ENCODE assay signal across 28 cellular contexts in genomic region chr4:128549636-128550035, GRCh38.
"Had no signal": no experiment of that assay in that cellular context is flagged by ENCODE, and none has a peak within 500 bp of the region (broad histone marks: within the 10 kb centered on the region; RNA-seq: fewer than 3 reads in every experiment).

No MANE protein-coding gene starts in this region.

- H3K36me3 Mint-ChIP-seq: immature natural killer cell; naive thymus-derived CD8-positive, alpha-beta T cell; stimulated activated naive B cell treated with anti-CD40 and anti-IgM and Interleukin-4, amounts not matched to agents 10 μg/mL and 1 μg/mL and 100 μg/mL, for 72 hours had no signal

- H3K27ac ChIP-seq: left ventricle myocardium inferior, pancreas, prostate gland, skin epidermis, stomach, testis, thyroid gland, transverse colon, upper lobe of left lung, vagina had no signal

- H3K27ac Mint-ChIP-seq: immature natural killer cell; stimulated activated naive B cell treated with anti-CD40 and anti-IgM and Interleukin-4, amounts not matched to agents 10 μg/mL and 1 μg/mL and 100 μg/mL, for 72 hours had no signal

- H3K36me3 ChIP-seq: left ventricle myocardium inferior, pancreas, prostate gland, stomach, thyroid gland, transverse colon, upper lobe of left lung, vagina had no signal

- H3K4me1 ChIP-seq: prostate gland had no signal

- H3K9me3 ChIP-seq: pancreas, prostate gland, stomach, testis, thyroid gland, transverse colon, upper lobe of left lung, vagina had no signal

- H3K4me3 Mint-ChIP-seq: immature natural killer cell; naive thymus-derived CD8-positive, alpha-beta T cell; nephron; neural crest cell; stimulated activated naive B cell treated with anti-CD40 and anti-IgM and Interleukin-4, amounts not matched to agents 10 μg/mL and 1 μg/mL and 100 μg/mL, for 72 hours had no signal

- ATAC-seq: naive thymus-derived CD8-positive, alpha-beta T cell; pancreas; right cardiac atrium; sciatic nerve; stimulated activated naive CD8-positive, alpha-beta T cell treated with anti-CD3 and anti-CD28 coated beads, Interleukin-15, Interleukin-2, amounts not matched to agents 100 U/mL and 50 U/mL, for 24 hours had no signal

- DNase-seq: hypothalamus; immature natural killer cell; kidney; left ventricle myocardium inferior; naive thymus-derived CD8-positive, alpha-beta T cell; nucleus accumbens; pancreas; posterior cingulate gyrus; retina; right cardiac atrium; stimulated activated CD4-positive, alpha-beta T cell treated with anti-CD3 and anti-CD28 coated beads, Interleukin-12 subunit alpha, Interleukin-12 subunit beta, amount 100 ng/mL, for 4 hours; stimulated activated CD4-positive, alpha-beta T cell treated with anti-CD3 and anti-CD28 coated beads, Interleukin-15, amount 100 ng/mL, for 24 hours; stimulated activated CD4-positive, alpha-beta T cell treated with anti-CD3 and anti-CD28 coated beads, Interleukin-2, amount 100 ng/mL, for 24 hours; stimulated activated CD4-positive, alpha-beta T cell treated with anti-CD3 and anti-CD28 coated beads, Interleukin-4, amount 100 ng/mL, for 1 hour; stimulated activated naive B cell treated with anti-CD40 and anti-IgM and Interleukin-4, amounts not matched to agents 10 μg/mL and 1 μg/mL and 100 μg/mL, for 72 hours; stimulated activated naive CD8-positive, alpha-beta T cell treated with anti-CD3 and anti-CD28 coated beads, Interleukin-15, Interleukin-2, amounts not matched to agents 100 U/mL and 50 U/mL, for 24 hours; stomach; testis; thyroid gland; transverse colon; upper lobe of left lung had no signal

- H3K4me3 ChIP-seq: left ventricle myocardium inferior, lung, pancreas, prostate gland, skin epidermis, stomach, testis, thyroid gland, transverse colon, upper lobe of left lung, vagina had no signal

- H3K27me3 ChIP-seq: pancreas, stomach, testis, thyroid gland, transverse colon, upper lobe of left lung, vagina had no signal
